ENCODE assay signal across 12 cellular contexts in genomic region chr2:149087751-149088150, GRCh38. TPM values are rescaled to one million over a fixed set of nuclear protein-coding genes. Genes with fewer than 3 reads are reported as not detected.
DNase-seq lines count a peak whose midpoint lies in the region; ATAC-seq and TF ChIP-seq lines count a peak whose summit lies in the region.
"Had no signal": no experiment of that assay in that cellular context is flagged by ENCODE, and none has a peak within 500 bp of the region (broad histone marks: within the 10 kb centered on the region; RNA-seq: fewer than 3 reads in every experiment).

No MANE protein-coding gene starts in this region.

- TF ChIP-seq CTCF in CD14-positive monocyte (IDR thresholded peaks at IDR 0.05) (peak; percentile 10), GM23338 (conservative IDR thresholded peaks at IDR 0.05; ENCODE audit: low read depth in 2 of 2) (peak; percentile 61 to 74), upper lobe of left lung (IDR thresholded peaks at IDR 0.05) (no peak)

- H3K27me3 ChIP-seq in GM23338 (ENCODE audit: insufficient read depth) (no peaks in the 10 kb centered on the region), upper lobe of left lung (no peaks in the 10 kb centered on the region)

- no peaks in the 10 kb centered on the region for H3K9me3 ChIP-seq in upper lobe of left lung
- H3K9me3 ChIP-seq: thoracic aorta had no signal

- H3K4me2 ChIP-seq in GM23338, result no peak overlapping the region

- H3K79me2 ChIP-seq in GM23338 (replicated peaks; ENCODE audit: insufficient read depth), result no peaks in the 10 kb centered on the region

- H3K36me3 Mint-ChIP-seq in CD14-positive monocyte, result no peaks in the 10 kb centered on the region
- no peaks in the 10 kb centered on the region for H3K36me3 Mint-ChIP-seq in GM23338 (ENCODE audit: low read depth)

- H2AFZ ChIP-seq in GM23338, result no peak overlapping the region

- H3K27ac ChIP-seq in GM23338 (ENCODE audit: low read depth), result no peak overlapping the region
- H3K27ac ChIP-seq in upper lobe of left lung, result no peak overlapping the region
- H3K27ac ChIP-seq: thoracic aorta had no signal

- H3K9me2 ChIP-seq in GM23338 (ENCODE audit: insufficient read depth), result no peaks in the 10 kb centered on the region; the same call in 1 of the 2 replicates

- H3K4me1 Mint-ChIP-seq in CD14-positive monocyte, result peaks cover 71% of the 10 kb centered on the region
- H3K4me1 Mint-ChIP-seq in GM23338, result peaks cover 10% of the 10 kb centered on the region

- DNase-seq in CD14-positive monocyte (ENCODE audit: low spot score), result no peak
- DNase-seq in GM23338 (ENCODE audit: low spot score), result peak; percentile 69
- DNase-seq in SK-MEL-5 (ENCODE audit: low read depth, low spot score), result peak; percentile 4
- DNase-seq in iPS-NIHi11 (ENCODE audit: low spot score), result peak; percentile 30
- DNase-seq in upper lobe of left lung, result no peak
- DNase-seq in effector CD4-positive, alpha-beta T cell, result no peak
- DNase-seq in C1 segment of cervical spinal cord (lab: John Stamatoyannopoulos, UW), result no peak
- DNase-seq in stimulated activated CD4-positive, alpha-beta T cell treated with anti-CD3 and anti-CD28 coated beads, Interleukin-2, amount 100 ng/mL, for 48 hours, result no peak
- DNase-seq: activated gamma-delta T cell treated with Interleukin-2 at 50 U/mL for 16 hours, T1000 had no signal

- H3K9me3 Mint-ChIP-seq in CD14-positive monocyte (no peaks in the 10 kb centered on the region), GM23338 (no peaks in the 10 kb centered on the region)

- TF ChIP-seq POLR2A in upper lobe of left lung (IDR thresholded peaks at IDR 0.05), result no peak

- in situ Hi-C loops in SK-MEL-5 (cut with HindIII; ENCODE audit: low pct_unique_long_range_greater_than_20kb, low sequenced_read_pairs), result no loop called here

- 84 to 86% methylated on average over 4 of the region's 4 CpGs for WGBS in upper lobe of left lung, 2 donors

- no peak for TF ChIP-seq EP300 in upper lobe of left lung (IDR thresholded peaks at IDR 0.05)

- intact Hi-C loops in CD14-positive monocyte (cut with micrococcal nuclease), result loop anchor here in 1 of 2 donors (2.0 to 10.0 kb wide), 2 partner anchors 19 to 77 kb away; no protein-coding TSS in a partner anchor

- H3K36me3 ChIP-seq in GM23338 (ENCODE audit: insufficient read depth) (no peaks in the 10 kb centered on the region), upper lobe of left lung (no peaks in the 10 kb centered on the region)
- H3K36me3 ChIP-seq: thoracic aorta had no signal

- H3K4me3 ChIP-seq in GM23338 (no peak overlapping the region), upper lobe of left lung (no peak overlapping the region)
- H3K4me3 ChIP-seq: thoracic aorta had no signal

- peak; percentile 45; the same call in 2 of the 3 replicates for ATAC-seq in GM23338
- no peak for ATAC-seq in upper lobe of left lung (ENCODE audit: low FRiP score in 2 of 2)

- H3K27ac Mint-ChIP-seq in CD14-positive monocyte (peak overlapping the region in 1 of 7 donors; percentile 18), GM23338 (no peak overlapping the region)

- H3F3A ChIP-seq in GM23338 (replicated peaks; ENCODE audit: low read depth), result no peaks in the 10 kb centered on the region

- no peak overlapping the region for H3K4me3 Mint-ChIP-seq in CD14-positive monocyte
- no peak overlapping the region for H3K4me3 Mint-ChIP-seq in GM23338

- peaks cover 0 to 2% (median 1%) of the 10 kb centered on the region in 3 donors for H3K27me3 Mint-ChIP-seq in CD14-positive monocyte (ENCODE audit: low read depth in 3 of 3)
- H3K27me3 Mint-ChIP-seq in GM23338 (ENCODE audit: insufficient read depth, low read depth, poor library complexity), result peaks cover 2% of the 10 kb centered on the region

- H4K20me1 ChIP-seq in GM23338 (replicated peaks; ENCODE audit: insufficient read depth), result no peaks in the 10 kb centered on the region

- H3K4me1 ChIP-seq in GM23338 (ENCODE audit: insufficient read depth) (peaks cover 9% of the 10 kb centered on the region), upper lobe of left lung (peaks cover 2 to 22% (median 11%) of the 10 kb centered on the region in 4 donors)

TF ChIP-seq in GM23338, 12 proteins besides CTCF, POLR2A, EP300 and RAD21 (continues in another document):
- no peak for TF ChIP-seq ZNF462 (CRISPR knock-in tag; IDR thresholded peaks at IDR 0.05)
- no peak for TF ChIP-seq NANOG (IDR thresholded peaks at IDR 0.05; ENCODE audit: borderline replicate concordance)

RNA-seq across cellular contexts. Expression of gene LYPD6B, which starts 49.3 kb away (rescaled TPM):
- polyA plus RNA-seq in CD14-positive monocyte, result not detected
- 1.7 and 3.1 TPM in 2 replicates for total RNA-seq in GM23338 (2014; rRNA removed; shearing (Covaris generic))
- polyA plus RNA-seq in GM23338 (2016; fragmentation: Nextera tagmentation; extraction: Ambion mirVana), result 3.4 and 3.6 TPM in 2 replicates
- not detected in 2 replicates for total RNA-seq in SK-MEL-5 (2014; rRNA removed; shearing (Covaris generic))
- not detected in 2 replicates for polyA plus RNA-seq in SK-MEL-5 (2015; cell fraction: cytosol; rRNA removed)
- polyA plus RNA-seq in SK-MEL-5 (2015; cell fraction: nucleus; rRNA removed), result not detected in 2 replicates
- 1 to 10 TPM in 2 of 6 donors, under 1 TPM in 2, not detected in 2; 0.43 to 6.7 (median 1.1) TPM for total RNA-seq in upper lobe of left lung
- total RNA-seq: lung microvascular endothelial cell, thoracic aorta had no signal

Comparison
In these comparisons a context has a peak if more than half of its experiments do, and no peak if none do; other contexts are left out.
1. DNase-seq: peak in GM23338 (single experiment), SK-MEL-5 (single experiment) and iPS-NIHi11 (single experiment); none in CD14-positive monocyte (single experiment), upper lobe of left lung (0 of 2), effector CD4-positive, alpha-beta T cell (single experiment), C1 segment of cervical spinal cord (0 of 14) and stimulated activated CD4-positive, alpha-beta T cell treated with anti-CD3 and anti-CD28 coated beads, Interleukin-2, amount 100 ng/mL, for 48 hours (0 of 2).
2. CTCF ChIP-seq: peak in CD14-positive monocyte (single experiment) and GM23338 (2 of 2); none in upper lobe of left lung (0 of 6).